ENCODE assay signal across 1 cellular context in the genomic region with DNA sequence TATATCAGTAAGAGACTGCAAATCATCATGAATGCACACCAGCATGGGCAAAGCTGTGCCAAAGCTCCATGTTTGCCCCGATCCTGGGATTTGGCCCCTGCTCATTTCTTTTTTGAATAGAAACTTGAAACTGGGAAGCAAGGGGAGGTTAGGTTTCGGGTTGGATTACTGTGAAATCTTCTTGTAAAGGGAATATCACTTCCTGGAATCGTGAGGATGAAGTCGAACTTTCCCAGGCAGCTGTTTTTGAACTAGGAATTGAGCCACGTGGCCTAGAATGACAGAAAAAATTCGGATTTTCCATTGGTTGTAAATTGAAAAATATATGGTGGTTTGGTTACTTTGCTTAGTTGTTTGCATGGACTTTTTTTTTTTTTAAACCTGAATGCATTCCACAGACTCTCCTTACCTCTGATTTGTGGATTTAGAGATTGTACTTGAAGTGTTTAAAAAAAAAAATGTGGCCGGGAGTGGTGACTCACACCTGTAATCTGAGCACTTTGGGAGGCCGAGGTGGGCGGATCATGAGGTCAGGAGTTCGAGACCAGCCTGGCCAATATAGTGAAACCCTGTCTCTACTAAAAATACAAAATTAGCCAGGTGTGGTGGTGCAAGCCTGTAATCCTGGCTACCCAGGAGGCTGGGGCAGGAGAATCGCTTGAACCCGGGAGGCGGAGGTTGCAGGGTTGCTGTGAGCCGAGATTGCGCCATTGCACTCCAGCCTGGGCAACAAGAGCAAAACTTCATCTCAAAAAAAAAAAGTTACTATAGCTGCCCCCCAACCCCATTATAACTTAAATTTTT.
TF ChIP-seq lines count a peak whose summit lies in the region.

No MANE protein-coding gene starts in this region.

TF ChIP-seq in endothelial cell of umbilical vein, 7 proteins besides CTCF, POLR2A, EP300 and RAD21:
- no peak for TF ChIP-seq POLR2AphosphoS5 (IDR thresholded peaks at IDR 0.05; ENCODE audit: insufficient read depth, low read depth, low read length)
- TF ChIP-seq FOS (IDR thresholded peaks at IDR 0.05; ENCODE audit: borderline replicate concordance, insufficient read depth, low read length), result no peak
- TF ChIP-seq, protein P1, sequence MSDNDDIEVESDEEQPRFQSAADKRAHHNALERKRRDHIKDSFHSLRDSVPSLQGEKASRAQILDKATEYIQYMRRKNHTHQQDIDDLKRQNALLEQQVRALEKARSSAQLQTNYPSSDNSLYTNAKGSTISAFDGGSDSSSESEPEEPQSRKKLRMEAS (IDR thresholded peaks at IDR 0.05; ENCODE audit: insufficient read depth, insufficient read length), result no peak
- no peak for TF ChIP-seq EZH2 (IDR thresholded peaks at IDR 0.05; ENCODE audit: borderline replicate concordance, low read depth, low read length, severe bottlenecking)
- no peak for TF ChIP-seq JUN (IDR thresholded peaks at IDR 0.05; ENCODE audit: borderline replicate concordance, insufficient read depth, insufficient read length, low read depth)
- no peak for TF ChIP-seq MYC (IDR thresholded peaks at IDR 0.05; ENCODE audit: low read depth, low read length)
